ENCODE assay signal across 1 cellular context in the genomic region with DNA sequence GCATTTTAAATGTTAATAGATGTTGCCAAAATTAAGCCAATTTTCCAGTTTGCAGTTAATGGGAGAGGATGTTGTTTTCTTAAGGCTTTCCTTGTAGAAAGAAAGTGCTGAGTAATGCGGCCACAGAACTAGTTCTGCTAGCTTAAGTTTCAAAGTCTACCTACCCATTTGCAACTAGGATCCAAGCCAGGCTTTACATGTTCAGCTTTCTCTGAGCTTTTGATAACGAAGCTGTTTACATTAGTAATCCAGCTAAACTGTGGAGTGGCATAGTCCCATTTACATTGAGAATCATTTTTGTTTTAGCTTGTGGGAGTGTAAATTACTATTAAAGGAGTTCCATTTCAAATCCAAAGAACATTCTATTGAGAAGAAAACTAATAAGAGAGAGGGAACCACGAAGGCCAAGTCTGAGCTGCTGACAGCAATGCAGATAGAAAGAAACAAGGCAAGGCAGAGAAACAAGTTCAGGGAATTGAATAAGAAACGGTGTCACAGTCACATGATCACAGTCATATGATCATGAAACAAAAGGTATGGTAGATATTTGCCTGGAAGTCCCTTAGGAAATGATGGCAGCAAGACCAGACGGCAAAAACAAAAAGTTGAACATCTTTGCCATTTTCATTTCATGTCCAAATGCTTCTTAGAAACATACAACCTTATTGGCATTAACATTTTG.
TF ChIP-seq lines count a peak whose summit lies in the region.

No MANE protein-coding gene starts in this region.

TF ChIP-seq in GM23338, 12 proteins besides CTCF, POLR2A, EP300 and RAD21 (continued from another document):
- TF ChIP-seq POLR2AphosphoS5 (IDR thresholded peaks at IDR 0.05; ENCODE audit: low read depth) (no peak), ZNF114 (CRISPR knock-in tag; IDR thresholded peaks at IDR 0.05) (no peak), STAT1 (IDR thresholded peaks at IDR 0.05; ENCODE audit: unreplicated experiment) (no peak), JUNB (IDR thresholded peaks at IDR 0.05; ENCODE audit: unreplicated experiment) (no peak)
- TF ChIP-seq, protein P1, sequence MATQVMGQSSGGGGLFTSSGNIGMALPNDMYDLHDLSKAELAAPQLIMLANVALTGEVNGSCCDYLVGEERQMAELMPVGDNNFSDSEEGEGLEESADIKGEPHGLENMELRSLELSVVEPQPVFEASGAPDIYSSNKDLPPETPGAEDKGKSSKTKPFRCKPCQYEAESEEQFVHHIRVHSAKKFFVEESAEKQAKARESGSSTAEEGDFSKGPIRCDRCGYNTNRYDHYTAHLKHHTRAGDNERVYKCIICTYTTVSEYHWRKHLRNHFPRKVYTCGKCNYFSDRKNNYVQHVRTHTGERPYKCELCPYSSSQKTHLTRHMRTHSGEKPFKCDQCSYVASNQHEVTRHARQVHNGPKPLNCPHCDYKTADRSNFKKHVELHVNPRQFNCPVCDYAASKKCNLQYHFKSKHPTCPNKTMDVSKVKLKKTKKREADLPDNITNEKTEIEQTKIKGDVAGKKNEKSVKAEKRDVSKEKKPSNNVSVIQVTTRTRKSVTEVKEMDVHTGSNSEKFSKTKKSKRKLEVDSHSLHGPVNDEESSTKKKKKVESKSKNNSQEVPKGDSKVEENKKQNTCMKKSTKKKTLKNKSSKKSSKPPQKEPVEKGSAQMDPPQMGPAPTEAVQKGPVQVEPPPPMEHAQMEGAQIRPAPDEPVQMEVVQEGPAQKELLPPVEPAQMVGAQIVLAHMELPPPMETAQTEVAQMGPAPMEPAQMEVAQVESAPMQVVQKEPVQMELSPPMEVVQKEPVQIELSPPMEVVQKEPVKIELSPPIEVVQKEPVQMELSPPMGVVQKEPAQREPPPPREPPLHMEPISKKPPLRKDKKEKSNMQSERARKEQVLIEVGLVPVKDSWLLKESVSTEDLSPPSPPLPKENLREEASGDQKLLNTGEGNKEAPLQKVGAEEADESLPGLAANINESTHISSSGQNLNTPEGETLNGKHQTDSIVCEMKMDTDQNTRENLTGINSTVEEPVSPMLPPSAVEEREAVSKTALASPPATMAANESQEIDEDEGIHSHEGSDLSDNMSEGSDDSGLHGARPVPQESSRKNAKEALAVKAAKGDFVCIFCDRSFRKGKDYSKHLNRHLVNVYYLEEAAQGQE (IDR thresholded peaks at IDR 0.05; ENCODE audit: unreplicated experiment), result no peak
